In the genomic region with DNA sequence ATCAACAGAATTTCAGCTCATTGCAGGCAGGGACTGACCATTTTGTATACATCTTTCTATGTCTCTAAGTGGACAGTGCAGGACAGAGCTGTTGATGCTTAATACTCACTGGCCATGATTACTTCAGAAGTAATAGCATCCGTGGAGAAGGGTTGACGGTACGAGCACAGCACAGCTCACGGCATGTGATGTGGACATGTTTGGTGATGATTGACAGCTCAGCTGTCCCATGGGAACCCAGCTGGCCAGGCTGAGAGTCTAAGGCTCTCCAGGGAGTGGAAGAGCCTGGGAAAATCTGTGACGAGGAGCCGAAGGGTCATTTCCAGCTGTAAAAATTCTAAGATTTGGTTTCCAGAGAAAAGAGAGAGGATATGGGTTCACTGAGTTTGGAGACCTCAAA, we compare ENCODE assay signal across 26 cellular contexts.
DNase-seq lines count a peak whose midpoint lies in the region; ATAC-seq and TF ChIP-seq lines count a peak whose summit lies in the region.
"Had no signal": no experiment of that assay in that cellular context is flagged by ENCODE, and none has a peak within 500 bp of the region (broad histone marks: within the 10 kb centered on the region; RNA-seq: fewer than 3 reads in every experiment).

No MANE protein-coding gene starts in this region.

- CTCF ChIA-PET in WTC11 (lab: Charles Lee), result interaction anchor here (1.2 kb wide), 1 partner anchor 144 kb away, joined by 3 read pairs; no protein-coding TSS in a partner anchor

- 71 to 76% (median 72%) methylated on average over 6 of the region's 6 CpGs for WGBS in heart left ventricle, 4 donors
- 5 to 21% methylated on average over 6 of the region's 6 CpGs for WGBS in aorta, 2 donors

- H3K4me1 ChIP-seq in heart left ventricle (peaks cover 0 to 12% (median 0%) of the 10 kb centered on the region in 12 donors), aorta (ENCODE audit: control insufficient read depth in 1 of 2, insufficient read depth in 2 of 2, low read length in 2 of 2) (peaks cover 0 to 2% of the 10 kb centered on the region in 2 donors)
- H3K4me1 ChIP-seq: Caco-2 had no signal

- H3K4me1 Mint-ChIP-seq in mesothelial cell of epicardium (peaks cover 26% of the 10 kb centered on the region), WTC11 (no peaks in the 10 kb centered on the region)
- H3K4me1 Mint-ChIP-seq in T-helper 2 cell treated with Interferon-gamma antibody and Interleukin-4, amounts not matched to agents 5 μg/mL and 100 μg/mL, for 36 hours (ENCODE audit: low read depth), result no peaks in the 10 kb centered on the region
- H3K4me1 Mint-ChIP-seq: CD4-positive, alpha-beta memory T cell; H9 had no signal

- H3K36me3 ChIP-seq in heart left ventricle, result no peaks in the 10 kb centered on the region
- H3K36me3 ChIP-seq in aorta (ENCODE audit: control insufficient read depth in 1 of 2, insufficient read depth in 2 of 2, low read length in 1 of 2), result no peaks in the 10 kb centered on the region
- H3K36me3 ChIP-seq: BLaER1 treated with 17β-estradiol and CSF1 and Interleukin-3, amounts not matched to agents 10 nM and 100 nM; SJCRH30 had no signal

- POLR2A ChIA-PET in WTC11 (lab: Charles Lee), result no interaction called here

- H3K27ac ChIP-seq in heart left ventricle (no peak overlapping the region), aorta (ENCODE audit: low read depth in 1 of 2, low read length in 2 of 2) (no peak overlapping the region)
- H3K27ac ChIP-seq: BLaER1 treated with 17β-estradiol and CSF1 and Interleukin-3, amounts not matched to agents 10 nM and 100 nM; GM23248; HL-60; KMS-11; RWPE1 had no signal

- H3K4me3 ChIP-seq in heart left ventricle, result no peak overlapping the region
- H3K4me3 ChIP-seq in aorta (ENCODE audit: low read length in 2 of 2), result no peak overlapping the region
- H3K4me3 ChIP-seq: BLaER1 treated with 17β-estradiol and CSF1 and Interleukin-3, amounts not matched to agents 10 nM and 100 nM; GM12878; GM23248; SJCRH30 had no signal

- no peaks in the 10 kb centered on the region for H3K27me3 ChIP-seq in heart left ventricle
- H3K27me3 ChIP-seq in aorta (ENCODE audit: control insufficient read depth in 1 of 2, insufficient read depth in 2 of 2, low read length in 1 of 2), result no peaks in the 10 kb centered on the region
- H3K27me3 ChIP-seq: BLaER1 treated with 17β-estradiol and CSF1 and Interleukin-3, amounts not matched to agents 10 nM and 100 nM; SJCRH30 had no signal

- peaks cover 9% of the 10 kb centered on the region for H3K9me3 Mint-ChIP-seq in mesothelial cell of epicardium
- H3K9me3 Mint-ChIP-seq in WTC11, result peaks cover 7% of the 10 kb centered on the region; the same call in 1 of the 2 replicates
- no peaks in the 10 kb centered on the region for H3K9me3 Mint-ChIP-seq in T-helper 2 cell treated with Interferon-gamma antibody and Interleukin-4, amounts not matched to agents 5 μg/mL and 100 μg/mL, for 36 hours
- H3K9me3 Mint-ChIP-seq: H9 had no signal

- H3K27me3 Mint-ChIP-seq in mesothelial cell of epicardium (ENCODE audit: low read depth) (peaks cover 6% of the 10 kb centered on the region), WTC11 (ENCODE audit: low read depth) (no peaks in the 10 kb centered on the region; the same call in 1 of the 2 replicates)
- H3K27me3 Mint-ChIP-seq in T-helper 2 cell treated with Interferon-gamma antibody and Interleukin-4, amounts not matched to agents 5 μg/mL and 100 μg/mL, for 36 hours (ENCODE audit: low read depth), result no peaks in the 10 kb centered on the region

- no peaks in the 10 kb centered on the region for H3K9me3 ChIP-seq in heart left ventricle
- H3K9me3 ChIP-seq in aorta (ENCODE audit: control insufficient read depth, low read length), result no peaks in the 10 kb centered on the region
- H3K9me3 ChIP-seq: Caco-2, SJCRH30 had no signal

- peak in 4 of 5 donors; percentile 34 to 64 (median 56) for DNase-seq in heart left ventricle
- DNase-seq in cardiac septum (ENCODE audit: low spot score), result no peak
- DNase-seq in ecto neural progenitor cell (ENCODE audit: low spot score), result peak; percentile 23
- no peak for DNase-seq in mesothelial cell of epicardium (ENCODE audit: low spot score in 2 of 2, unreplicated experiment in 2 of 2)
- DNase-seq in aorta, result no peak
- no peak for DNase-seq in HUDEP-2 (lab: John Stamatoyannopoulos, UW; ENCODE audit: unreplicated experiment in 76 of 76)
- no peak for DNase-seq in WTC11 (ENCODE audit: low spot score)
- DNase-seq in T-helper 2 cell treated with Interferon-gamma antibody and Interleukin-4, amounts not matched to agents 5 μg/mL and 100 μg/mL, for 36 hours (ENCODE audit: low spot score), result no peak
- DNase-seq: 8988T; Caco-2; CD4-positive, alpha-beta memory T cell; DMS 273 treated with DMSO at 0.1 percent for 48 hours; DND-41; GM23248; H9; NCI-H1092 treated with DMSO at 0.1 percent for 48 hours; NCI-H1436 treated with DMSO at 0.1 percent for 48 hours; NCI-H1930; NCI-H2227 treated with DMSO at 0.1 percent for 48 hours; NCI-H510A; SJCRH30 had no signal

- intact Hi-C loops in heart left ventricle (cut with DNase I) (no loop called here), cardiac septum (cut with DNase I) (no loop called here), aorta (cut with DNase I) (no loop called here)

- TF ChIP-seq CTCF in heart left ventricle (IDR thresholded peaks at IDR 0.05), result no peak
- no peak for TF ChIP-seq CTCF in mesothelial cell of epicardium (IDR thresholded peaks at IDR 0.05; ENCODE audit: unreplicated experiment)
- no peak for TF ChIP-seq CTCF in WTC11 (IDR thresholded peaks at IDR 0.05)

- H3K4me3 Mint-ChIP-seq in mesothelial cell of epicardium (no peak overlapping the region), WTC11 (no peak overlapping the region)
- no peak overlapping the region for H3K4me3 Mint-ChIP-seq in T-helper 2 cell treated with Interferon-gamma antibody and Interleukin-4, amounts not matched to agents 5 μg/mL and 100 μg/mL, for 36 hours
- H3K4me3 Mint-ChIP-seq: CD4-positive, alpha-beta memory T cell; H9 had no signal

- H3K27ac Mint-ChIP-seq in mesothelial cell of epicardium (peak overlapping the region; percentile 96), WTC11 (no peak overlapping the region)
- H3K27ac Mint-ChIP-seq in T-helper 2 cell treated with Interferon-gamma antibody and Interleukin-4, amounts not matched to agents 5 μg/mL and 100 μg/mL, for 36 hours, result no peak overlapping the region
- H3K27ac Mint-ChIP-seq: CD4-positive, alpha-beta memory T cell; H9 had no signal

- no peak for TF ChIP-seq POLR2A in heart left ventricle (IDR thresholded peaks at IDR 0.05)

- no peaks in the 10 kb centered on the region for H3K36me3 Mint-ChIP-seq in mesothelial cell of epicardium
- H3K36me3 Mint-ChIP-seq in WTC11, result no peaks in the 10 kb centered on the region
- no peaks in the 10 kb centered on the region for H3K36me3 Mint-ChIP-seq in T-helper 2 cell treated with Interferon-gamma antibody and Interleukin-4, amounts not matched to agents 5 μg/mL and 100 μg/mL, for 36 hours (ENCODE audit: low read depth)
- H3K36me3 Mint-ChIP-seq: CD4-positive, alpha-beta memory T cell had no signal

- ATAC-seq in heart left ventricle (peak in 3 of 4 donors; percentile 47 to 53 (median 49)), aorta (ENCODE audit: low FRiP score) (peak; percentile 19), WTC11 (no peak)
- ATAC-seq: GM12878 had no signal

TF ChIP-seq in WTC11, 78 proteins besides CTCF, POLR2A, EP300 and RAD21:
- no peak for TF ChIP-seq MYBL2 (CRISPR knock-in tag; IDR thresholded peaks at IDR 0.05)
- TF ChIP-seq ATF2 (CRISPR knock-in tag; IDR thresholded peaks at IDR 0.05; ENCODE audit: borderline replicate concordance, low read depth), result no peak
- TF ChIP-seq, protein P1, sequence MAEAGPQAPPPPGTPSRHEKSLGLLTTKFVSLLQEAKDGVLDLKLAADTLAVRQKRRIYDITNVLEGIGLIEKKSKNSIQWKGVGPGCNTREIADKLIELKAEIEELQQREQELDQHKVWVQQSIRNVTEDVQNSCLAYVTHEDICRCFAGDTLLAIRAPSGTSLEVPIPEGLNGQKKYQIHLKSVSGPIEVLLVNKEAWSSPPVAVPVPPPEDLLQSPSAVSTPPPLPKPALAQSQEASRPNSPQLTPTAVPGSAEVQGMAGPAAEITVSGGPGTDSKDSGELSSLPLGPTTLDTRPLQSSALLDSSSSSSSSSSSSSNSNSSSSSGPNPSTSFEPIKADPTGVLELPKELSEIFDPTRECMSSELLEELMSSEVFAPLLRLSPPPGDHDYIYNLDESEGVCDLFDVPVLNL (CRISPR knock-in tag; IDR thresholded peaks at IDR 0.05; ENCODE audit: borderline replicate concordance, low read depth), result no peak
- TF ChIP-seq, protein P2, sequence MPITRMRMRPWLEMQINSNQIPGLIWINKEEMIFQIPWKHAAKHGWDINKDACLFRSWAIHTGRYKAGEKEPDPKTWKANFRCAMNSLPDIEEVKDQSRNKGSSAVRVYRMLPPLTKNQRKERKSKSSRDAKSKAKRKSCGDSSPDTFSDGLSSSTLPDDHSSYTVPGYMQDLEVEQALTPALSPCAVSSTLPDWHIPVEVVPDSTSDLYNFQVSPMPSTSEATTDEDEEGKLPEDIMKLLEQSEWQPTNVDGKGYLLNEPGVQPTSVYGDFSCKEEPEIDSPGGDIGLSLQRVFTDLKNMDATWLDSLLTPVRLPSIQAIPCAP (CRISPR knock-in tag; IDR thresholded peaks at IDR 0.05), result no peak

Comparison
In these comparisons a context has a peak if more than half of its experiments do, and no peak if none do; other contexts are left out.
1. DNase-seq: peak in heart left ventricle (4 of 5) and ecto neural progenitor cell (single experiment); none in cardiac septum (single experiment), mesothelial cell of epicardium (0 of 2), aorta (0 of 2), HUDEP-2 (0 of 76), WTC11 (single experiment) and T-helper 2 cell treated with Interferon-gamma antibody and Interleukin-4, amounts not matched to agents 5 μg/mL and 100 μg/mL, for 36 hours (single experiment).